In the genomic region with DNA sequence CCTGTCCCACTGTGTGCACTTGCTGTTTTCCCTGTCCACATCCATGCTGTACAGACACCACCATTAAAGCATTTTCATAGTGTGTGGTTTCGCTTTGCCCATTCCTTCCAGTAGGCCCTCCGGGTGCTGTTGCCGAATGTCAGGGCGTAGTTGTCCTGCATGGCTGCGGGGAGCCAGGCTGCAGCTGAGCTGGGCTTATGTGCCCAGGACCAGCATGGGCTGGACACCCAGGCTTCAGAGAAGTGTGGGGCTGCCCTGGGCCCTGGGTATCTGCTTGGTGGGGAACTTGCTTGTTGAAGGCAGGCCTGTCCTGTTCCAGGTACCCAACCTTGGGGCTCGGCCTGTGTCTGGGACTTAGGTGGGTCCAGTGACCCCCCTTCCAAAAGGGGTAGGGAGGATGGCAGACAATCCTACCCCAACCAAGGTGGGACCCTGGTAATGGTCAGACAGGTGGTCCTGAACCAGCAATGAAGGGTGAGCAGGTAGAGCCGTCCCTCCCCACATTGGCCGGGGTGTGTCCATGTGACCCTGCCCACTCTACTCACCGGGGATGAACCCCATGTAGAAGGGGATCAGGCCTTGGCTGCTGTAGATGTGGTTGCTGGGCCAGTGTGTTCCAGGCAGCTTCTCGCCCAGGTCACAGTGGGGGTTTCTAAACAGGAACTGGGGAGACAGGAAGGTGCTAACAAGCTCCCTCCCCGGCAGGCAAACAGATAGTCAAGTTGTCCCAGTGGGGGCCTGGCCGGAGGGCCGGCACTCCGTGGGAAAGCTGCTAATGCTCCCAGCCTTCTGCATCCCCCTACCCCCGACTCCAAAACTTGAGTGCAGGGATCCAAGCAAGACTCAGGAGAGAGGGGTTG, we compare ENCODE assay signal across 12 cellular contexts. TPM values are rescaled to one million over a fixed set of nuclear protein-coding genes. Genes with fewer than 3 reads are reported as not detected.
A peak's percentile ranks its signal among the peaks of the same experiment; 100 is the strongest.
DNase-seq lines count a peak whose midpoint lies in the region; ATAC-seq and TF ChIP-seq lines count a peak whose summit lies in the region.
"Had no signal": no experiment of that assay in that cellular context is flagged by ENCODE, and none has a peak within 500 bp of the region (broad histone marks: within the 10 kb centered on the region; RNA-seq: fewer than 3 reads in every experiment).

No MANE protein-coding gene starts in this region.

- peak overlapping the region; percentile 34 for H3K9ac ChIP-seq in HUES6 (ENCODE audit: low read length)

- POLR2A ChIA-PET in GM10248 (lab: Yijun Ruan, JAX), result interaction anchor here (1.0 to 6.8 kb wide), 5 partner anchors 10 to 157 kb away, joined by 3 to 124 read pairs (median 4); partner anchors contain the start of genes MAN1B1, NELFB and STPG3

- H3K4me3 Mint-ChIP-seq in activated T-cell treated with anti-CD3 and anti-CD28 coated beads, Interleukin-2, amount 50 U/mL, for 72 hours, result peak overlapping the region; percentile 41 to 85
- H3K4me3 Mint-ChIP-seq in neural crest cell, result peak overlapping the region; percentile 91

- no peaks in the 10 kb centered on the region for H3K27me3 Mint-ChIP-seq in activated T-cell treated with anti-CD3 and anti-CD28 coated beads, Interleukin-2, amount 50 U/mL, for 72 hours (ENCODE audit: low read depth)
- peaks cover 4% of the 10 kb centered on the region for H3K27me3 Mint-ChIP-seq in neural crest cell (ENCODE audit: low read depth)

- TF ChIP-seq CTCF in neural crest cell (conservative IDR thresholded peaks at IDR 0.05) (no peak), GM10248 (IDR thresholded peaks at IDR 0.05; ENCODE audit: control extremely low read depth, extremely low read depth, low read depth, missing control alignments) (no peak)

- no peak overlapping the region for H3K27ac ChIP-seq in HUES6 (ENCODE audit: low read depth, low read length)
- H3K27ac ChIP-seq: foreskin keratinocyte had no signal

- H3K9me3 Mint-ChIP-seq in activated T-cell treated with anti-CD3 and anti-CD28 coated beads, Interleukin-2, amount 50 U/mL, for 72 hours, result no peaks in the 10 kb centered on the region
- H3K9me3 Mint-ChIP-seq in neural crest cell, result no peaks in the 10 kb centered on the region

- no peaks in the 10 kb centered on the region for H3K9me3 ChIP-seq in HUES6 (ENCODE audit: control insufficient read depth, insufficient read depth, low read depth, low read length)

- peaks cover 29% of the 10 kb centered on the region for H3K4me1 Mint-ChIP-seq in activated T-cell treated with anti-CD3 and anti-CD28 coated beads, Interleukin-2, amount 50 U/mL, for 72 hours (ENCODE audit: low read depth)
- H3K4me1 Mint-ChIP-seq in neural crest cell, result peaks cover 22% of the 10 kb centered on the region

- H3K4me3 ChIP-seq in HUES6 (ENCODE audit: low read depth, low read length), result peak overlapping the region; percentile 6; the same call in 1 of the 2 replicates

- peaks cover 9 to 11% of the 10 kb centered on the region in 2 donors for H3K36me3 Mint-ChIP-seq in activated T-cell treated with anti-CD3 and anti-CD28 coated beads, Interleukin-2, amount 50 U/mL, for 72 hours (ENCODE audit: insufficient read depth in 2 of 2)
- peaks cover 11% of the 10 kb centered on the region for H3K36me3 Mint-ChIP-seq in neural crest cell (ENCODE audit: low read depth)

- H3K36me3 ChIP-seq in HUES6 (ENCODE audit: control insufficient read depth, insufficient read depth, low read length), result peaks cover 21% of the 10 kb centered on the region

- no peaks in the 10 kb centered on the region for H3K27me3 ChIP-seq in HUES6 (ENCODE audit: control insufficient read depth, insufficient read depth, low read length)
- H3K27me3 ChIP-seq: foreskin keratinocyte had no signal

- peak overlapping the region; percentile 28 for H3K27ac Mint-ChIP-seq in activated T-cell treated with anti-CD3 and anti-CD28 coated beads, Interleukin-2, amount 50 U/mL, for 72 hours
- no peak overlapping the region for H3K27ac Mint-ChIP-seq in neural crest cell (ENCODE audit: unreplicated experiment)

- DNase-seq in NCI-H2081 (lab: John Stamatoyannopoulos, UW) (peak; percentile 43 to 79), NCI-H2081 treated with DMSO at 0.1 percent for 48 hours (lab: John Stamatoyannopoulos, UW) (no peak), neural crest cell (ENCODE audit: low read depth, low spot score) (no peak), posterior cingulate gyrus (no peak), GM10248 (ENCODE audit: extremely low spot score) (no peak)
- no peak for DNase-seq in activated T-cell treated with anti-CD3 and anti-CD28 coated beads, Interleukin-2, amount 50 U/mL, for 72 hours
- DNase-seq: activated effector memory CD4-positive, alpha-beta T cell treated with anti-CD3 and anti-CD28 coated beads, Interleukin-2, amount 50 U/mL, for 16 hours had no signal

- ATAC-seq in activated T-cell treated with anti-CD3 and anti-CD28 coated beads, Interleukin-2, amount 50 U/mL, for 72 hours (replicated peaks in 1 of 2), result no peak
- ATAC-seq in GM21529 (IDR thresholded peaks at IDR 0.05; ENCODE audit: unreplicated experiment), result no peak
- ATAC-seq: foreskin keratinocyte had no signal

- intact Hi-C loops in posterior cingulate gyrus (cut with DNase I), result no loop called here

- H3K4me1 ChIP-seq in HUES6 (ENCODE audit: control insufficient read depth, insufficient read depth, low read length), result peaks cover 33% of the 10 kb centered on the region
- H3K4me1 ChIP-seq: foreskin keratinocyte had no signal

- CTCF ChIA-PET in GM10248 (lab: Yijun Ruan, JAX), result interaction anchor here (0.6 to 2.5 kb wide), 4 partner anchors 9 to 148 kb away, joined by 3 to 10 read pairs (median 4); partner anchors contain the start of gene NELFB

RNA-seq across cellular contexts. Expression of gene TUBB4B, which starts 2.8 kb away (rescaled TPM):
- 100 to 1,000 TPM; 122 to 128 TPM for total RNA-seq in activated T-cell treated with anti-CD3 and anti-CD28 coated beads, Interleukin-2, amount 50 U/mL, for 72 hours
- 329 and 336 TPM in 2 replicates for total RNA-seq in neural crest cell

RNA-seq across cellular contexts. Expression of gene STPG3, which starts 7.2 kb away (rescaled TPM):
- under 1 TPM in 1 of 2 donors, not detected in 1; 0.63 TPM for total RNA-seq in activated T-cell treated with anti-CD3 and anti-CD28 coated beads, Interleukin-2, amount 50 U/mL, for 72 hours
- total RNA-seq in neural crest cell, result 0.26 TPM in 1 of 2 replicates, not detected in the other
- total RNA-seq: foreskin keratinocyte, RPMI7951 had no signal

RNA-seq across cellular contexts. Expression of gene NELFB, which starts 11.3 kb away (rescaled TPM):
- total RNA-seq in activated T-cell treated with anti-CD3 and anti-CD28 coated beads, Interleukin-2, amount 50 U/mL, for 72 hours, result 10 to 100 TPM; 53.1 to 56.6 TPM
- 76.7 and 79.0 TPM in 2 replicates for total RNA-seq in neural crest cell

RNA-seq across cellular contexts. Expression of gene SLC34A3, which starts 13.2 kb away (rescaled TPM):
- under 1 TPM; 0.12 to 0.14 TPM for total RNA-seq in activated T-cell treated with anti-CD3 and anti-CD28 coated beads, Interleukin-2, amount 50 U/mL, for 72 hours
- not detected in 2 replicates for total RNA-seq in neural crest cell
- total RNA-seq: foreskin keratinocyte, omental fat pad, RPMI7951 had no signal

RNA-seq across cellular contexts. Expression of gene RNF224, which starts 16.6 kb away (rescaled TPM):
- total RNA-seq in activated T-cell treated with anti-CD3 and anti-CD28 coated beads, Interleukin-2, amount 50 U/mL, for 72 hours, result under 1 TPM in 1 of 2 donors, not detected in 1; 0.14 TPM
- 0.16 TPM in 1 of 2 replicates, not detected in the other for total RNA-seq in neural crest cell
- total RNA-seq: foreskin keratinocyte, RPMI7951 had no signal

Comparison
In these comparisons a context has a peak if more than half of its experiments do, and no peak if none do; other contexts are left out.
1. DNase-seq: peak in NCI-H2081 (2 of 2); none in NCI-H2081 treated with DMSO at 0.1 percent for 48 hours (single experiment), activated T-cell treated with anti-CD3 and anti-CD28 coated beads, Interleukin-2, amount 50 U/mL, for 72 hours (0 of 2), neural crest cell (single experiment), posterior cingulate gyrus (0 of 10) and GM10248 (single experiment).